31 cellular contexts compared by ENCODE assay signal in the genomic region with DNA sequence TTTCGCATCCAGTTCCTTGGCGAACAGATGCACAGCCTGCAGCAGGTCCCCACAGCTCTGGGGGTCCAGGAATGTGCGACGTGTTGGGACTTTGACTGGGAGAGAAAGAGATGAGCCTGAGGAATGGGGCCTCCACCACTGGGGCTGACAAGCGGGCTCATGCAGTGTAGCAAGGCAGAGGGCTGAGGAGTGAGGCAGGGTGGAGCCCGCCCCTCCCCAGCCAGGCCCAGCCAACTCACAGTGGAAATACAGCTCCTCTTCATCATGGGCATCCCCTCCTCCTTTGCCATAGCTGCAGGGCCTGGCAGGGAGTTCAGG. TPM values are rescaled to one million over a fixed set of nuclear protein-coding genes. Genes with fewer than 3 reads are reported as not detected.
"Had no signal": no experiment of that assay in that cellular context is flagged by ENCODE, and none has a peak within 500 bp of the region (broad histone marks: within the 10 kb centered on the region; RNA-seq: fewer than 3 reads in every experiment).

No MANE protein-coding gene starts in this region.

- ATAC-seq: activated CD8-positive, alpha-beta T cell treated with anti-CD3 and anti-CD28 coated beads, Interleukin-2, amount 10 ng/mL, durations not matched to agents 7 days and 5 days; effector memory CD8-positive, alpha-beta T cell; gastrocnemius medialis; left lobe of liver; natural killer cell; psoas muscle; stimulated activated naive CD8-positive, alpha-beta T cell treated with anti-CD3 and anti-CD28 coated beads, Interleukin-15, Interleukin-2, amounts not matched to agents 100 U/mL and 50 U/mL, for 24 hours; T-cell had no signal

- H3K9me3 ChIP-seq: esophagus squamous epithelium, gastrocnemius medialis, heart right ventricle, ovary, psoas muscle, right atrium auricular region, suprapubic skin, transverse colon, uterus had no signal

- H3K36me3 Mint-ChIP-seq: activated naive CD4-positive, alpha-beta T cell treated with anti-CD3 and anti-CD28 coated beads, Interleukin-2, amount 50 U/mL, for 24 hours; brain; natural killer cell; T-cell had no signal

- DNase-seq: activated CD4-positive, alpha-beta T cell treated with anti-CD3 and anti-CD28 coated beads for 1 hour; activated CD4-positive, alpha-beta T cell treated with anti-CD3 and anti-CD28 coated beads, Interleukin-2, amount 50 U/mL, for 1 hour; activated CD8-positive, alpha-beta T cell treated with anti-CD3 and anti-CD28 coated beads, Interleukin-2, amount 10 ng/mL, durations not matched to agents 7 days and 5 days; activated gamma-delta T cell; aorta; central memory CD4-positive, alpha-beta T cell; effector memory CD8-positive, alpha-beta T cell; esophagus squamous epithelium; gastrocnemius medialis; heart right ventricle; mammary epithelial cell; midbrain; natural killer cell; ovary; psoas muscle; stimulated activated CD4-positive, alpha-beta T cell treated with anti-CD3 and anti-CD28 coated beads, Interleukin-12 subunit alpha, Interleukin-12 subunit beta, amount 100 ng/mL, for 4 hours; stimulated activated CD4-positive, alpha-beta T cell treated with anti-CD3 and anti-CD28 coated beads, Interleukin-4, amount 100 ng/mL, for 4 hours; stimulated activated naive CD8-positive, alpha-beta T cell treated with anti-CD3 and anti-CD28 coated beads, Interleukin-15, Interleukin-2, amounts not matched to agents 100 U/mL and 50 U/mL, for 24 hours; T-cell; transverse colon; uterus had no signal

- H3K27ac ChIP-seq: esophagus squamous epithelium, gastrocnemius medialis, heart right ventricle, ovary, psoas muscle, right atrium auricular region, suprapubic skin, transverse colon, uterus, VCaP had no signal

- H3K9me3 Mint-ChIP-seq: activated naive CD4-positive, alpha-beta T cell treated with anti-CD3 and anti-CD28 coated beads, Interleukin-2, amount 50 U/mL, for 24 hours; activated T-helper 1 cell treated with anti-CD3 and anti-CD28 coated beads, Interleukin-12 subunit alpha, Interleukin-12 subunit beta, Interleukin-2, Interleukin-4 antibody, amounts not matched to agents 30 ng/mL and 10 ng/mL and 1 ng/mL, durations not matched to agents 14 hours and 24 hours and 36 hours; brain; effector memory CD8-positive, alpha-beta T cell; natural killer cell; T-cell; T-helper 2 cell treated with Interferon-gamma antibody and Interleukin-4, amounts not matched to agents 5 μg/mL and 100 μg/mL, for 36 hours had no signal

- H3K27ac Mint-ChIP-seq: activated CD8-positive, alpha-beta T cell treated with anti-CD3 and anti-CD28 coated beads, Interleukin-2, amount 10 ng/mL, durations not matched to agents 7 days and 5 days; activated naive CD4-positive, alpha-beta T cell treated with anti-CD3 and anti-CD28 coated beads, Interleukin-2, amount 50 U/mL, for 24 hours; activated T-helper 1 cell treated with anti-CD3 and anti-CD28 coated beads, Interleukin-12 subunit alpha, Interleukin-12 subunit beta, Interleukin-2, Interleukin-4 antibody, amounts not matched to agents 30 ng/mL and 10 ng/mL and 1 ng/mL, durations not matched to agents 14 hours and 24 hours and 36 hours; effector memory CD8-positive, alpha-beta T cell; natural killer cell; T-cell; T-helper 2 cell treated with Interferon-gamma antibody and Interleukin-4, amounts not matched to agents 5 μg/mL and 100 μg/mL, for 36 hours had no signal

- H3K36me3 ChIP-seq: esophagus squamous epithelium, gastrocnemius medialis, heart right ventricle, ovary, right atrium auricular region, suprapubic skin, transverse colon, uterus had no signal

- H3K27me3 Mint-ChIP-seq: brain had no signal

- H3K4me1 Mint-ChIP-seq: activated naive CD4-positive, alpha-beta T cell treated with anti-CD3 and anti-CD28 coated beads, Interleukin-2, amount 50 U/mL, for 24 hours; natural killer cell; T-cell had no signal

- H3K4me1 ChIP-seq: gastrocnemius medialis, psoas muscle, right atrium auricular region, transverse colon, uterus had no signal

- H3K4me3 ChIP-seq: esophagus squamous epithelium, gastrocnemius medialis, heart right ventricle, ovary, psoas muscle, right atrium auricular region, suprapubic skin, transverse colon, uterus had no signal

- H3K4me3 Mint-ChIP-seq: activated CD8-positive, alpha-beta T cell treated with anti-CD3 and anti-CD28 coated beads, Interleukin-2, amount 10 ng/mL, durations not matched to agents 7 days and 5 days; activated naive CD4-positive, alpha-beta T cell treated with anti-CD3 and anti-CD28 coated beads, Interleukin-2, amount 50 U/mL, for 24 hours; activated T-helper 1 cell treated with anti-CD3 and anti-CD28 coated beads, Interleukin-12 subunit alpha, Interleukin-12 subunit beta, Interleukin-2, Interleukin-4 antibody, amounts not matched to agents 30 ng/mL and 10 ng/mL and 1 ng/mL, durations not matched to agents 14 hours and 24 hours and 36 hours; brain; effector memory CD8-positive, alpha-beta T cell; natural killer cell; T-cell; T-helper 2 cell treated with Interferon-gamma antibody and Interleukin-4, amounts not matched to agents 5 μg/mL and 100 μg/mL, for 36 hours had no signal

- H3K27me3 ChIP-seq: ovary, right atrium auricular region, transverse colon, uterus had no signal

RNA-seq across cellular contexts. Expression of gene EPHA10, which starts 41.9 kb away (rescaled TPM):
- total RNA-seq: activated CD8-positive, alpha-beta T cell treated with anti-CD3 and anti-CD28 coated beads, Interleukin-2, amount 10 ng/mL, durations not matched to agents 7 days and 5 days; mammary epithelial cell; natural killer cell; psoas muscle; skeletal muscle tissue had no signal
- polyA plus RNA-seq: keratinocyte, mammary epithelial cell had no signal
